Comparison of ENCODE assay signal across 1 cellular context in genomic region chr2:176131617-176132396, GRCh38.
TF ChIP-seq lines count a peak whose summit lies in the region.

No MANE protein-coding gene starts in this region.

TF ChIP-seq in SK-N-SH, 30 proteins besides CTCF, POLR2A, EP300 and RAD21 (continued from another document):
- TF ChIP-seq NFIC (IDR thresholded peaks at IDR 0.05; ENCODE audit: borderline replicate concordance) (no peak), EZH2phosphoT487 (IDR thresholded peaks at IDR 0.05; ENCODE audit: borderline replicate concordance, low read depth) (no peak), CHD2 (IDR thresholded peaks at IDR 0.05; ENCODE audit: low read length, partially characterized antibody) (no peak), SMC3 (IDR thresholded peaks at IDR 0.05; ENCODE audit: low read depth, low read length) (no peak), GABPA (IDR thresholded peaks at IDR 0.05; ENCODE audit: low read depth) (no peak)
TF ChIP-seq in SK-N-SH: peak in this region for 0.
